2 cellular contexts compared by ENCODE assay signal in the genomic region with DNA sequence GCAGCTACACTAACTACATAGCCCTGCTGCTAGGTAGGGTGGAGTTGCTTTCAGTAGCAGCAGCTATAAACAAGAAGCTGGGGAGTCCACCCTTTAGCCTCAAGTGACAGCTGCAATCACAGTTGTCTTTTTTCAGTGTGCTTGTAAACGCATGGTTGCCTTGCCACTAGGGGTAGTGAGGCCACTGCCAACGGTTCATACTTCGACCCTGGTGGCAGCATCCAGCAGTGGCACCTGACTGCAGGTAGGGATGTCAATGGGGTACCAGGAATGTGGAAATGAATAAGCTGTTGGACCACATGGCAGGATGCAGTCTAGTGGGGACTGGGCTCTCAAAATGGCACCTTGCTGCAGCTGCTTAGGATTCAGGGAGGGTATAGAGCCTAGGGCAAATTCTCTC.
TF ChIP-seq lines count a peak whose summit lies in the region.

No MANE protein-coding gene starts in this region.

TF ChIP-seq in H1, 55 proteins besides CTCF, POLR2A, EP300 and RAD21:
- no peak for TF ChIP-seq SUZ12 (IDR thresholded peaks at IDR 0.05; ENCODE audit: low read length)
- TF ChIP-seq ZNF274 (IDR thresholded peaks at IDR 0.05; ENCODE audit: borderline replicate concordance, extremely low read depth, low read length) = no peak
- no peak for TF ChIP-seq TAF1 (IDR thresholded peaks at IDR 0.05; ENCODE audit: low read depth, low read length)
- no peak for TF ChIP-seq JUN (IDR thresholded peaks at IDR 0.05; ENCODE audit: low read depth, low read length)
- TF ChIP-seq SP1 (IDR thresholded peaks at IDR 0.05; ENCODE audit: low read depth, low read length) = no peak
- no peak for TF ChIP-seq SIX5 (IDR thresholded peaks at IDR 0.05; ENCODE audit: low read depth, low read length)
- no peak for TF ChIP-seq HDAC6 (IDR thresholded peaks at IDR 0.05; ENCODE audit: low read depth, low read length)

TF ChIP-seq in HEK293T, 16 proteins besides CTCF, POLR2A, EP300 and RAD21:
- no peak for TF ChIP-seq HDGF (IDR thresholded peaks at IDR 0.05; ENCODE audit: borderline replicate concordance)
- TF ChIP-seq SUZ12 (IDR thresholded peaks at IDR 0.05) = no peak
- TF ChIP-seq ELF4 (IDR thresholded peaks at IDR 0.05) = no peak
- no peak for TF ChIP-seq LEF1 (IDR thresholded peaks at IDR 0.05; ENCODE audit: borderline replicate concordance)
- TF ChIP-seq ARNT (IDR thresholded peaks at IDR 0.05) = no peak
- no peak for TF ChIP-seq L3MBTL2 (conservative IDR thresholded peaks at IDR 0.05)
- TF ChIP-seq FOXK2 (IDR thresholded peaks at IDR 0.05) = no peak
- no peak for TF ChIP-seq NFRKB (IDR thresholded peaks at IDR 0.05)
- no peak for TF ChIP-seq FOXA1 (IDR thresholded peaks at IDR 0.05)
- TF ChIP-seq BHLHE40 (IDR thresholded peaks at IDR 0.05; ENCODE audit: borderline replicate concordance) = no peak
- TF ChIP-seq CTBP1 (IDR thresholded peaks at IDR 0.05; ENCODE audit: borderline replicate concordance) = no peak
- TF ChIP-seq, protein P1, sequence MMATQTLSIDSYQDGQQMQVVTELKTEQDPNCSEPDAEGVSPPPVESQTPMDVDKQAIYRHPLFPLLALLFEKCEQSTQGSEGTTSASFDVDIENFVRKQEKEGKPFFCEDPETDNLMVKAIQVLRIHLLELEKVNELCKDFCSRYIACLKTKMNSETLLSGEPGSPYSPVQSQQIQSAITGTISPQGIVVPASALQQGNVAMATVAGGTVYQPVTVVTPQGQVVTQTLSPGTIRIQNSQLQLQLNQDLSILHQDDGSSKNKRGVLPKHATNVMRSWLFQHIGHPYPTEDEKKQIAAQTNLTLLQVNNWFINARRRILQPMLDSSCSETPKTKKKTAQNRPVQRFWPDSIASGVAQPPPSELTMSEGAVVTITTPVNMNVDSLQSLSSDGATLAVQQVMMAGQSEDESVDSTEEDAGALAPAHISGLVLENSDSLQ (IDR thresholded peaks at IDR 0.05) = no peak
- TF ChIP-seq SP1 (IDR thresholded peaks at IDR 0.05) = no peak
- TF ChIP-seq TARDBP (IDR thresholded peaks at IDR 0.05) = no peak
- no peak for TF ChIP-seq ZNF384 (IDR thresholded peaks at IDR 0.05)
- TF ChIP-seq FOXM1 (IDR thresholded peaks at IDR 0.05; ENCODE audit: borderline replicate concordance) = no peak
